In the genomic region with DNA sequence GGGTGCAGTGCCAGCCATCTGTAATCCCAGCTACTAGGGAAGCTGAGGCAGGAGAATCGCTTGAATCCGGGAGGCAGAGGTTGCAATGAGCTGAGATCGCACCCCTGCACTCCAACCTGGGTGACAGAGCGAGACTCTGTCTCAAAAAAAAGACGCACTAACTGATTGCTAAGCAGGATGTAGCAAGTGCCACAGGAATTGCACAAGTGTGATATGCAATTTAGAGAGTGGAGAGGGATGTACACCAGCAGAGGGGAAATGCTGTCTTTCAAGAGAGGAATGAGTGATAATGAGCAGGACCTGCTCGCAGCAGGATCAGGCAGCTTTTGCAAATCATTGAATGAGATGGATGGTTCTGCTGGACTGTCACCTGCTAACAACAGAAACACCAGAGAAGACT, we compare ENCODE assay signal across 17 cellular contexts. TPM values are rescaled to one million over a fixed set of nuclear protein-coding genes. Genes with fewer than 3 reads are reported as not detected.
"Had no signal": no experiment of that assay in that cellular context is flagged by ENCODE, and none has a peak within 500 bp of the region (broad histone marks: within the 10 kb centered on the region; RNA-seq: fewer than 3 reads in every experiment).

No MANE protein-coding gene starts in this region.

- DNase-seq: activated CD4-positive, alpha-beta memory T cell treated with anti-CD3 and anti-CD28 coated beads, Interleukin-2, amount 10 ng/mL, durations not matched to agents 7 days and 5 days; activated CD4-positive, alpha-beta T cell treated with anti-CD3 and anti-CD28 coated beads for 1 hour; activated gamma-delta T cell; activated T-cell treated with anti-CD3 and anti-CD28 coated beads, Interleukin-2, amount 50 U/mL, for 48 hours; esophagus squamous epithelium; foreskin fibroblast; glutamatergic neuron; immature natural killer cell; naive B cell; retina; small intestine; thyroid gland had no signal

- H3K79me2 ChIP-seq: parathyroid adenoma had no signal

- H2AFZ ChIP-seq: parathyroid adenoma had no signal

- H3K27me3 ChIP-seq: esophagus squamous epithelium, thyroid gland, vagina had no signal

- H3K9me3 Mint-ChIP-seq: activated CD4-positive, alpha-beta memory T cell treated with anti-CD3 and anti-CD28 coated beads, Interleukin-2, amount 10 ng/mL, durations not matched to agents 7 days and 5 days; immature natural killer cell had no signal

- H3K4me1 ChIP-seq: parathyroid adenoma, vagina had no signal

- H3K27ac ChIP-seq: parathyroid adenoma, thyroid gland, vagina had no signal

- H3K4me3 Mint-ChIP-seq: activated CD4-positive, alpha-beta memory T cell treated with anti-CD3 and anti-CD28 coated beads, Interleukin-2, amount 10 ng/mL, durations not matched to agents 7 days and 5 days; activated naive CD8-positive, alpha-beta T cell; immature natural killer cell; naive B cell had no signal

- H3K4me1 Mint-ChIP-seq: activated CD4-positive, alpha-beta memory T cell treated with anti-CD3 and anti-CD28 coated beads, Interleukin-2, amount 10 ng/mL, durations not matched to agents 7 days and 5 days; immature natural killer cell; naive B cell had no signal

- H3K27ac Mint-ChIP-seq: activated CD4-positive, alpha-beta memory T cell treated with anti-CD3 and anti-CD28 coated beads, Interleukin-2, amount 10 ng/mL, durations not matched to agents 7 days and 5 days; activated naive CD8-positive, alpha-beta T cell had no signal

- H3K36me3 Mint-ChIP-seq: activated naive CD8-positive, alpha-beta T cell; immature natural killer cell; naive B cell had no signal

- H3K4me3 ChIP-seq: esophagus squamous epithelium, lung, thyroid gland, vagina had no signal

- H3K36me3 ChIP-seq: esophagus squamous epithelium, thyroid gland, vagina had no signal

RNA-seq across cellular contexts. Expression of gene SLC16A12, which starts 13.3 kb away (rescaled TPM):
- total RNA-seq: activated CD4-positive, alpha-beta memory T cell treated with anti-CD3 and anti-CD28 coated beads, Interleukin-2, amount 10 ng/mL, durations not matched to agents 7 days and 5 days; bronchial epithelial cell had no signal
- polyA plus RNA-seq: immature natural killer cell had no signal
